Comparison of ENCODE assay signal across 15 cellular contexts in the genomic region with DNA sequence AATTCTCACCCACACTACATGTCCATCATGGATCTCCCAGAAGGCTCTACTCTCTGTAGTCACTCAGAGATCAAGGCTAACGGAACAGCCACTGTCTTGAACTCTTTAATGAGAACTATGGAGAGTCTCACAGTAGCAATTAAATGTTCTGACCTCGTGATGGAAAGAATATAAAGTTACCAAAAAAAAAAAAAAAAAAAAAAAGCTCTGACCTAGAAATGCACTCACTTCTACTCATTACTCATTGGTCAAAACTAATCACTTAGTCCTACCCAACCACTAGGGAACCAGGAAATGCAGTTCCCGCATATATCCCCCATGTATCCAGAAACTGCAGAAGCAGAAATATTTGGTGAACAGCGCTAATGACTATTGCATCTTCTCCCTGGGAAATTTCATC.
"Had no signal": no experiment of that assay in that cellular context is flagged by ENCODE, and none has a peak within 500 bp of the region (broad histone marks: within the 10 kb centered on the region; RNA-seq: fewer than 3 reads in every experiment).

No MANE protein-coding gene starts in this region.

- H3K36me3 ChIP-seq: left ventricle myocardium inferior, ovary, right lobe of liver, spleen, thyroid gland, WERI-Rb-1 had no signal

- H3K4me3 Mint-ChIP-seq: naive B cell had no signal

- H3K4me3 ChIP-seq: hepatocyte, left ventricle myocardium inferior, ovary, right lobe of liver, spleen, thyroid gland had no signal

- H3K27ac ChIP-seq: hepatocyte, left ventricle myocardium inferior, ovary, right lobe of liver, thyroid gland, WERI-Rb-1 had no signal

- FAIRE-seq: colon had no signal

- H3K9me3 ChIP-seq: left ventricle myocardium inferior, ovary, right lobe of liver, spleen, thyroid gland had no signal

- H3K27me3 Mint-ChIP-seq: naive B cell had no signal

- H3K4me2 ChIP-seq: hepatocyte had no signal

- H3K79me2 ChIP-seq: hepatocyte had no signal

- H2AFZ ChIP-seq: hepatocyte had no signal

- ATAC-seq: esophagus mucosa, right lobe of liver, SK-N-SH treated with all-trans-retinoic acid at 6 μM for 48 hours had no signal

- DNase-seq: activated CD4-positive, alpha-beta T cell treated with anti-CD3 and anti-CD28 coated beads, Interleukin-2, amount 50 U/mL, for 1 hour; activated naive CD4-positive, alpha-beta T cell; amniotic stem cell; left ventricle myocardium inferior; naive B cell; ovary; right lobe of liver; spleen; T-helper 1 cell; thyroid gland; WERI-Rb-1 had no signal

- H3K27me3 ChIP-seq: hepatocyte, ovary, right lobe of liver, spleen, thyroid gland had no signal
